In the genomic region with DNA sequence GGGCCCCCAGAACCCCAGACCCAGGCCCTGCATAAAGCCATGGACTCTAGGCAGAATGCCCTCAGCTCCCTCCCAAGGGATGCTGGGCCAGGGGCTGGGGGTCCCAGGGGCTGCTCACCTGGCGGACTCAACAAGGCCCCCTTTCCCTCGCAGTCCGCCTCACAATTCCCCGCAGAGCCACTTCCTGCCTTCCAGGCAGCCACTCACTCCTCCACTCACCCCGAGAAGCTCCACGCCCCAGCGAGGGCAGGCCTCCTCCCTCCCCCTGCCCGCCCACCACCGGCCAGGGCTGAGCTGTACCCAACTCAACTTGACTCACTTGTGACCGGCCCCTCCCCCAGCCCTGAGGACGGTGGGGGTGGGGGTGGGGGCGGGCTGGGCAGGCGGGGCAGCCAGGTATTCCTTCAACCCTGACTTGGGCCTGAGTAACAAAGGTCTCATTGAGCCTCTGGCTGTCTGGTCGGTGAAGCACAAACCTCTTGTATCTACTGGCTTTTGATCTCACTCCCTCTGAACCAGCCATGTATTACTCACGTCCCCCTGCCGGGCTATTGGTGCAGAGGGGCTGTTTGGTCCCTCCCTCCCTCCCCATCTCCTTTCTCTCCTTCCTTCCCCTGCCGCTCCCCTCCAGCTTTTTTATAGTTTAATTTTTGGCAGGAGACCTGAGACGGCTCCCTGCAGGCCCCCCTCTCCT, we compare ENCODE assay signal across 9 cellular contexts. TPM values are rescaled to one million over a fixed set of nuclear protein-coding genes. Genes with fewer than 3 reads are reported as not detected.
DNase-seq lines count a peak whose midpoint lies in the region; ATAC-seq and TF ChIP-seq lines count a peak whose summit lies in the region.
"Had no signal": no experiment of that assay in that cellular context is flagged by ENCODE, and none has a peak within 500 bp of the region (broad histone marks: within the 10 kb centered on the region; RNA-seq: fewer than 3 reads in every experiment).

No MANE protein-coding gene starts in this region.

- WGBS in SK-N-SH (ENCODE audit: low lambda C conversion rate) = 80% methylated on average over 12 of the region's 18 CpGs
- 7 to 45% methylated on average over 5 to 6 of the region's 18 CpGs for WGBS in esophagus squamous epithelium, 2 donors

- no peaks in the 10 kb centered on the region for H3K36me3 ChIP-seq in SK-N-SH (replicated peaks in 1 of 2; ENCODE audit: control insufficient read depth in 1 of 2, insufficient read depth in 2 of 2, low read length in 1 of 2)
- no peaks in the 10 kb centered on the region for H3K36me3 ChIP-seq in esophagus squamous epithelium
- H3K36me3 ChIP-seq: SJSA1 had no signal

- no peaks in the 10 kb centered on the region for H3K9me2 ChIP-seq in SK-N-SH

- peaks cover 41% of the 10 kb centered on the region for H3K27me3 ChIP-seq in SK-N-SH (ENCODE audit: insufficient read depth)
- peaks cover 5 to 66% (median 9%) of the 10 kb centered on the region in 4 donors for H3K27me3 ChIP-seq in esophagus squamous epithelium

- H2AFZ ChIP-seq in SK-N-SH (ENCODE audit: low read depth) = no peak overlapping the region

- TF ChIP-seq RAD21 in SK-N-SH (IDR thresholded peaks at IDR 0.05; ENCODE audit: low read length) = no peak

- CTCF ChIA-PET in SK-N-SH (lab: Yijun Ruan, JAX) = interaction anchor here (0.6 to 4.3 kb wide), 4 partner anchors 36 to 96 kb away, joined by 3 to 18 read pairs (median 4); no protein-coding TSS in a partner anchor

- peak in 2 of 3 experiments; percentile 30 to 69 for DNase-seq in NCI-H1417 (lab: John Stamatoyannopoulos, UW)
- DNase-seq in NCI-H1417 treated with DMSO at 0.1 percent for 48 hours (lab: John Stamatoyannopoulos, UW) = no peak
- peak; percentile 52 for DNase-seq in SK-N-SH
- DNase-seq in esophagus squamous epithelium (lab: John Stamatoyannopoulos, UW) = no peak
- DNase-seq in stimulated activated CD4-positive, alpha-beta T cell treated with anti-CD3 and anti-CD28 coated beads, Interleukin-4, amount 100 ng/mL, for 24 hours = peak; percentile 32
- no peak for DNase-seq in GDM1 (lab: John Stamatoyannopoulos, UW)

- TF ChIP-seq POLR2A in esophagus squamous epithelium (IDR thresholded peaks at IDR 0.05) = peak in 1 of 4 donors; percentile 42

- no peaks in the 10 kb centered on the region for H3F3A ChIP-seq in SK-N-SH (replicated peaks; ENCODE audit: insufficient read depth)

- intact Hi-C loops in esophagus squamous epithelium (cut with DNase I) = no loop called here

- H3K9me3 ChIP-seq in SK-N-SH (no peaks in the 10 kb centered on the region), esophagus squamous epithelium (no peaks in the 10 kb centered on the region)
- H3K9me3 ChIP-seq: SJSA1 had no signal

- POLR2A ChIA-PET in SK-N-SH (lab: Yijun Ruan, JAX) = no interaction called here

- H3K4me2 ChIP-seq in SK-N-SH = no peak overlapping the region

- H3K4me1 ChIP-seq in SK-N-SH (ENCODE audit: control insufficient read depth in 1 of 2, insufficient read depth in 2 of 2, low read depth in 1 of 2, low read length in 1 of 2) (peaks cover 0 to 6% of the 10 kb centered on the region in 2 experiments; a peak in 1 of 4 replicates), esophagus squamous epithelium (peaks cover 19 to 70% (median 37%) of the 10 kb centered on the region in 3 donors)
- H3K4me1 ChIP-seq: SJSA1 had no signal

- no peak for TF ChIP-seq CTCF in SK-N-SH (IDR thresholded peaks at IDR 0.05)
- TF ChIP-seq CTCF in esophagus squamous epithelium (IDR thresholded peaks at IDR 0.05) = peak in 1 of 6 experiments; percentile 2

- TF ChIP-seq EP300 in SK-N-SH (IDR thresholded peaks at IDR 0.05; ENCODE audit: borderline replicate concordance in 1 of 2, low read depth in 1 of 2, low read length in 1 of 2) = no peak

- H3K9ac ChIP-seq in SK-N-SH = no peak overlapping the region

- H3K27ac ChIP-seq in SK-N-SH (ENCODE audit: low read depth in 2 of 2, low read length in 1 of 2) = no peak overlapping the region
- H3K27ac ChIP-seq in esophagus squamous epithelium = peak overlapping the region; percentile 82 to 88 (median 87)
- H3K27ac ChIP-seq: SJSA1 had no signal

- H3K4me3 ChIP-seq in SK-N-SH (ENCODE audit: low read depth in 2 of 2, low read length in 1 of 2) (no peak overlapping the region), esophagus squamous epithelium (peak overlapping the region; percentile 31 to 62 (median 48))
- H3K4me3 ChIP-seq: SJSA1 had no signal

- ATAC-seq in GM21825 (IDR thresholded peaks at IDR 0.05; ENCODE audit: unreplicated experiment) = no peak
- no peak for ATAC-seq in GM19023 (IDR thresholded peaks at IDR 0.05; ENCODE audit: unreplicated experiment)

- H4K20me1 ChIP-seq in SK-N-SH (ENCODE audit: insufficient read depth) = no peaks in the 10 kb centered on the region

- no peaks in the 10 kb centered on the region for H3K79me2 ChIP-seq in SK-N-SH (ENCODE audit: insufficient read depth)

TF ChIP-seq in SK-N-SH, 30 proteins besides CTCF, POLR2A, EP300 and RAD21:
- TF ChIP-seq, protein P1, sequence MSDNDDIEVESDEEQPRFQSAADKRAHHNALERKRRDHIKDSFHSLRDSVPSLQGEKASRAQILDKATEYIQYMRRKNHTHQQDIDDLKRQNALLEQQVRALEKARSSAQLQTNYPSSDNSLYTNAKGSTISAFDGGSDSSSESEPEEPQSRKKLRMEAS (IDR thresholded peaks at IDR 0.05; ENCODE audit: low read depth) = no peak
- no peak for TF ChIP-seq IRF3 (IDR thresholded peaks at IDR 0.05; ENCODE audit: low read depth, low read length)
- no peak for TF ChIP-seq FOXJ3 (CRISPR knock-in tag; IDR thresholded peaks at IDR 0.05)

RNA-seq across cellular contexts. Expression of gene BLACAT1, which starts 5.9 kb away (rescaled TPM):
- not detected in 2 replicates for polyA plus RNA-seq in SK-N-SH (2012; rRNA removed)
- not detected in 2 replicates for polyA plus RNA-seq in SK-N-SH (2012; cell fraction: cytosol; rRNA removed)
- polyA plus RNA-seq in SK-N-SH (2012; cell fraction: nucleus; rRNA removed) = 0.04 TPM in 1 of 2 replicates, not detected in the other
- 1 to 10 TPM in 2 of 4 donors, under 1 TPM in 2; 0.29 to 2.3 (median 0.99) TPM for total RNA-seq in esophagus squamous epithelium
- total RNA-seq: SJSA1 had no signal

RNA-seq across cellular contexts. Expression of gene LEMD1, which starts 28.0 kb away (rescaled TPM):
- not detected in 2 replicates for polyA plus RNA-seq in SK-N-SH (2012; rRNA removed)
- polyA plus RNA-seq in SK-N-SH (2012; cell fraction: cytosol; rRNA removed) = not detected in 2 replicates
- polyA plus RNA-seq in SK-N-SH (2012; cell fraction: nucleus; rRNA removed) = not detected in 2 replicates
- 1 to 10 TPM in 3 of 4 donors, not detected in 1; 1.1 to 1.4 (median 1.3) TPM for total RNA-seq in esophagus squamous epithelium
- total RNA-seq: SJSA1 had no signal

RNA-seq across cellular contexts. Expression of gene CDK18, which starts 54.6 kb away (rescaled TPM):
- polyA plus RNA-seq in SK-N-SH (2012; rRNA removed) = 2.5 and 3.1 TPM in 2 replicates
- polyA plus RNA-seq in SK-N-SH (2012; cell fraction: cytosol; rRNA removed) = 0.80 and 1.3 TPM in 2 replicates
- 10.6 and 12.1 TPM in 2 replicates for polyA plus RNA-seq in SK-N-SH (2012; cell fraction: nucleus; rRNA removed)
- total RNA-seq in esophagus squamous epithelium = 10 to 100 TPM in 1 of 4 donors, 1 to 10 TPM in 3; 2.5 to 10.7 (median 6.3) TPM

Comparison
In these comparisons a context has a peak if more than half of its experiments do, and no peak if none do; other contexts are left out.
1. DNase-seq: peak in NCI-H1417 (2 of 3), SK-N-SH (single experiment) and stimulated activated CD4-positive, alpha-beta T cell treated with anti-CD3 and anti-CD28 coated beads, Interleukin-4, amount 100 ng/mL, for 24 hours (single experiment); none in NCI-H1417 treated with DMSO at 0.1 percent for 48 hours (single experiment), esophagus squamous epithelium (single experiment) and GDM1 (single experiment).
2. H3K27ac ChIP-seq: peak in esophagus squamous epithelium (4 of 4); none in SK-N-SH (0 of 2).
3. H3K4me3 ChIP-seq: peak in esophagus squamous epithelium (4 of 4); none in SK-N-SH (0 of 2).